Comparison of ENCODE assay signal across 10 cellular contexts in genomic region chr18:31490387-31490786, GRCh38. TPM values are rescaled to one million over a fixed set of nuclear protein-coding genes. Genes with fewer than 3 reads are reported as not detected.
A peak's percentile ranks its signal among the peaks of the same experiment; 100 is the strongest.
DNase-seq lines count a peak whose midpoint lies in the region; ATAC-seq and TF ChIP-seq lines count a peak whose summit lies in the region.
"Had no signal": no experiment of that assay in that cellular context is flagged by ENCODE, and none has a peak within 500 bp of the region (broad histone marks: within the 10 kb centered on the region; RNA-seq: fewer than 3 reads in every experiment).

No MANE protein-coding gene starts in this region.

- peak; percentile 28 to 37 for ATAC-seq in activated T-cell treated with anti-CD3 and anti-CD28 coated beads, Interleukin-2, amount 50 U/mL, for 4 hours
- peak; percentile 80 for ATAC-seq in HG02642 (IDR thresholded peaks at IDR 0.05; ENCODE audit: poor library complexity, unreplicated experiment)

- H3K27ac ChIP-seq in transverse colon = peak overlapping the region; percentile 4 to 68 (median 63)

- peaks cover 7% of the 10 kb centered on the region for H3K27me3 Mint-ChIP-seq in activated T-cell treated with anti-CD3 and anti-CD28 coated beads, Interleukin-2, amount 50 U/mL, for 4 hours (ENCODE audit: low read depth)

- no peak overlapping the region for H3K4me3 ChIP-seq in transverse colon

- H3K36me3 ChIP-seq in transverse colon = no peaks in the 10 kb centered on the region

- TF ChIP-seq CTCF in transverse colon (IDR thresholded peaks at IDR 0.05) = no peak

- H3K4me1 ChIP-seq in transverse colon = peaks cover 0 to 33% (median 12%) of the 10 kb centered on the region in 4 donors

- no peaks in the 10 kb centered on the region for H3K9me3 ChIP-seq in transverse colon

- peak; percentile 29 for TF ChIP-seq POLR2A in transverse colon (IDR thresholded peaks at IDR 0.05)

- WGBS in transverse colon (ENCODE audit: low coverage in 1 of 2), 2 donors = 31 to 60% methylated on average over 1 of the region's 1 CpG

- no peak overlapping the region for H3K4me3 Mint-ChIP-seq in activated T-cell treated with anti-CD3 and anti-CD28 coated beads, Interleukin-2, amount 50 U/mL, for 4 hours

- H3K36me3 Mint-ChIP-seq in activated T-cell treated with anti-CD3 and anti-CD28 coated beads, Interleukin-2, amount 50 U/mL, for 4 hours (ENCODE audit: insufficient read depth) = no peaks in the 10 kb centered on the region

- H3K9me3 Mint-ChIP-seq in activated T-cell treated with anti-CD3 and anti-CD28 coated beads, Interleukin-2, amount 50 U/mL, for 4 hours = peaks cover 4% of the 10 kb centered on the region

- no peak for TF ChIP-seq EP300 in transverse colon (IDR thresholded peaks at IDR 0.05; ENCODE audit: low read depth)

- in situ Hi-C loops in transverse colon (cut with MboI; ENCODE audit: low pct_ligation_motif_present in 1 of 4, low pct_unique_long_range_greater_than_20kb in 1 of 4, low sequenced_read_pairs in 3 of 4) = no loop called here
- in situ Hi-C loops in KBM-7 (cut with MboI; ENCODE audit: low pct_unique_long_range_greater_than_20kb, low sequenced_read_pairs) = no loop called here

- intact Hi-C loops in transverse colon (cut with DNase I; ENCODE audit: low total_unique reads) = no loop called here

- DNase-seq in activated T-cell treated with anti-CD3 and anti-CD28 coated beads, Interleukin-2, amount 50 U/mL, for 4 hours = no peak
- DNase-seq in activated T-cell treated with anti-CD3 and anti-CD28 coated beads, Interleukin-2, amount 50 U/mL, for 1 hour = no peak
- DNase-seq in HT1080 (ENCODE audit: low read depth) (peak; percentile 76), transverse colon (no peak), KBM-7 (no peak), GM19240 (ENCODE audit: insufficient read length, low spot score) (no peak), GM03348 (ENCODE audit: low spot score) (no peak)
- DNase-seq: erythroblast, mesenchymal stem cell had no signal

- no peaks in the 10 kb centered on the region for H3K27me3 ChIP-seq in transverse colon

- no peaks in the 10 kb centered on the region for H3K4me1 Mint-ChIP-seq in activated T-cell treated with anti-CD3 and anti-CD28 coated beads, Interleukin-2, amount 50 U/mL, for 4 hours (ENCODE audit: low read depth)

RNA-seq across cellular contexts. Expression of gene DSG2, which starts 7.6 kb away (rescaled TPM):
- under 1 TPM; 0.24 to 0.33 (median 0.27) TPM for total RNA-seq in activated T-cell treated with anti-CD3 and anti-CD28 coated beads, Interleukin-2, amount 50 U/mL, for 4 hours
- total RNA-seq in HT1080 (2014; rRNA removed; shearing (Covaris generic)) = 25.1 and 30.0 TPM in 2 replicates
- 47.8 and 65.7 TPM in 2 replicates for polyA plus RNA-seq in HT1080 (2015; cell fraction: cytosol; rRNA removed)
- polyA plus RNA-seq in HT1080 (2015; cell fraction: nucleus; rRNA removed) = 94.6 and 103 TPM in 2 replicates
- total RNA-seq in transverse colon = 100 to 1,000 TPM in 3 of 4 donors, 10 to 100 TPM in 1; 59.3 to 272 (median 198) TPM

RNA-seq across cellular contexts. Expression of gene DSG3, which starts 42.8 kb away (rescaled TPM):
- total RNA-seq in activated T-cell treated with anti-CD3 and anti-CD28 coated beads, Interleukin-2, amount 50 U/mL, for 4 hours = not detected
- total RNA-seq in HT1080 (2014; rRNA removed; shearing (Covaris generic)) = not detected in 2 replicates
- polyA plus RNA-seq in HT1080 (2015; cell fraction: cytosol; rRNA removed) = 0.06 TPM in 1 of 2 replicates, not detected in the other
- polyA plus RNA-seq in HT1080 (2015; cell fraction: nucleus; rRNA removed) = 0.03 TPM in 1 of 2 replicates, not detected in the other
- under 1 TPM in 1 of 4 donors, not detected in 3; under 0.01 TPM for total RNA-seq in transverse colon

Comparison
In these comparisons a context has a peak if more than half of its experiments do, and no peak if none do; other contexts are left out.
1. RNA of gene DSG2, which starts 7.6 kb away (total RNA-seq): 59.3 to 272 TPM in transverse colon and 25.1 to 30.0 TPM in HT1080; 0.24 to 0.33 TPM in activated T-cell treated with anti-CD3 and anti-CD28 coated beads, Interleukin-2, amount 50 U/mL, for 4 hours; every median in the first group is over 10 times any median in the second.